ENCODE assay signal across 15 cellular contexts in the genomic region with DNA sequence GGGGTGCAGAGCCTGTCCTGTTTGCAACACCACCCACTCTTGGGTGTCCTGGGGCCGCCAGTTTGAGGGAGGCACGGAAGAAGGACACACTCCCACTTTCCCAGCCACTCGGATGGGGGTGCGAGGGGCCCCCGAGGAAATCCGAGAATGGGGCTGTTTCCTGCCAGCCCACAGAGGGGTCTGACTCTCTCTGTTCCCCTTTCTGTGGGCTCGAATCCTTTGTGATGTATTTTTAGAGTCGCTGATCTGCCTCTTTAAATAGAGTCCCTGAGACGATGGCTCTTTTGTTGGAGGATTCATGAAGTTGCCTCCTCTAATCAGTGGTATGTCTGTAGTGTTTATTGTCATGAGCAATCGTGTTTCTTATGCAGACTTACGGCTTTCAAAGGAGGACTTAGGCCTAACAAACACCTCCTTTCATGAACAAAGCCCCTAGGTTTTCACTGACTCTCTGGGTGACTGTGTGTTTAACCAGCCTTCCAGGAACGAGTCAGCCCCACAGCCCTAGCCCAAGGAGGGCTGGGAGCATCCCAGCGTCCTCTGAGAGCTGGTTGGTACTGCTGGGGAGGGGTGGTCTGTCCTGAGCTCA. TPM values are rescaled to one million over a fixed set of nuclear protein-coding genes. Genes with fewer than 3 reads are reported as not detected.
DNase-seq lines count a peak whose midpoint lies in the region; ATAC-seq and TF ChIP-seq lines count a peak whose summit lies in the region.
"Had no signal": no experiment of that assay in that cellular context is flagged by ENCODE, and none has a peak within 500 bp of the region (broad histone marks: within the 10 kb centered on the region; RNA-seq: fewer than 3 reads in every experiment).

No MANE protein-coding gene starts in this region.

- intact Hi-C loops in right cardiac atrium (cut with DNase I) (loop anchor here in 1 of 4 donors (10.0 kb wide), 2 partner anchors 88 to 328 kb away; no protein-coding TSS in a partner anchor), left cardiac atrium (cut with DNase I) (loop anchor here (10.0 kb wide), 2 partner anchors 68 to 328 kb away; a partner anchor contains a TSS)

- H3K4me3 ChIP-seq in right cardiac atrium (ENCODE audit: low read length) (no peak overlapping the region), iPS-18c (ENCODE audit: insufficient read depth, low read depth, low read length) (peak overlapping the region; percentile 49; the same call in 1 of the 2 replicates)
- H3K4me3 ChIP-seq: GM23248, tibial artery had no signal

- H3K36me3 Mint-ChIP-seq in type B pancreatic cell, result peaks cover 10% of the 10 kb centered on the region

- WGBS in right cardiac atrium, result 50% methylated on average over 13 of the region's 13 CpGs

- no peaks in the 10 kb centered on the region for H3K27me3 ChIP-seq in right cardiac atrium (ENCODE audit: control insufficient read depth, insufficient read depth)
- H3K27me3 ChIP-seq: tibial artery had no signal

- H3K27ac Mint-ChIP-seq in type B pancreatic cell, result peak overlapping the region; percentile 22
- H3K27ac Mint-ChIP-seq: activated CD8-positive, alpha-beta T cell treated with anti-CD3 and anti-CD28 coated beads for 36 hours; activated naive CD8-positive, alpha-beta T cell had no signal

- H3K27ac ChIP-seq in right cardiac atrium (ENCODE audit: low read length), result no peak overlapping the region
- H3K27ac ChIP-seq: GM23248, tibial artery had no signal

- peaks cover 43% of the 10 kb centered on the region for H3K4me1 Mint-ChIP-seq in type B pancreatic cell (ENCODE audit: unreplicated experiment)

- peak in 2 of 3 donors; percentile 20 to 42 for DNase-seq in right cardiac atrium
- no peak for DNase-seq in left cardiac atrium
- DNase-seq in RPMI8226, result peak; percentile 32
- no peak for DNase-seq in type B pancreatic cell (ENCODE audit: extremely low spot score, unreplicated experiment)
- no peak for DNase-seq in SW480 (ENCODE audit: low spot score)
- no peak for DNase-seq in central memory CD4-positive, alpha-beta T cell
- DNase-seq in amygdala (lab: John Stamatoyannopoulos, UW), result no peak
- DNase-seq: activated CD8-positive, alpha-beta T cell treated with anti-CD3 and anti-CD28 coated beads for 36 hours; GM23248; tibial artery had no signal

- H3K4me1 ChIP-seq in right cardiac atrium (ENCODE audit: control insufficient read depth, insufficient read depth, low read length), result no peaks in the 10 kb centered on the region
- H3K4me1 ChIP-seq: tibial artery had no signal

- H3K9me3 ChIP-seq in right cardiac atrium (ENCODE audit: control insufficient read depth, low read length) (no peaks in the 10 kb centered on the region), iPS-18c (ENCODE audit: control insufficient read depth, insufficient read depth, low read length) (no peaks in the 10 kb centered on the region)
- H3K9me3 ChIP-seq: tibial artery had no signal

- peak overlapping the region; percentile 2 for H3K4me3 Mint-ChIP-seq in type B pancreatic cell
- H3K4me3 Mint-ChIP-seq: activated CD8-positive, alpha-beta T cell treated with anti-CD3 and anti-CD28 coated beads for 36 hours; activated naive CD8-positive, alpha-beta T cell had no signal

- TF ChIP-seq CTCF in type B pancreatic cell (conservative IDR thresholded peaks at IDR 0.05), result no peak

- no peak for ATAC-seq in right cardiac atrium
- ATAC-seq in left cardiac atrium, result no peak
- ATAC-seq: activated CD8-positive, alpha-beta T cell treated with anti-CD3 and anti-CD28 coated beads for 36 hours; sciatic nerve had no signal

- H3K27me3 Mint-ChIP-seq in type B pancreatic cell, result no peaks in the 10 kb centered on the region
- H3K27me3 Mint-ChIP-seq: activated CD8-positive, alpha-beta T cell treated with anti-CD3 and anti-CD28 coated beads for 36 hours; activated naive CD8-positive, alpha-beta T cell had no signal

- H3K9me3 Mint-ChIP-seq in type B pancreatic cell, result no peaks in the 10 kb centered on the region
- H3K9me3 Mint-ChIP-seq: activated CD8-positive, alpha-beta T cell treated with anti-CD3 and anti-CD28 coated beads for 36 hours had no signal

RNA-seq across cellular contexts. Expression of a gene that starts 29.1 kb away (rescaled TPM):
- not detected for total RNA-seq in right cardiac atrium
- 0.09 TPM for polyA plus RNA-seq in right cardiac atrium
- total RNA-seq in left cardiac atrium, result not detected
- total RNA-seq in type B pancreatic cell (ENCODE audit: low replicate concordance), result 1.3 and 4.9 TPM in 2 replicates
- total RNA-seq: activated CD8-positive, alpha-beta T cell treated with anti-CD3 and anti-CD28 coated beads for 36 hours; dermis microvascular lymphatic vessel endothelial cell; GM23248; lung microvascular endothelial cell; sciatic nerve had no signal
- polyA plus RNA-seq: GM23248 had no signal

RNA-seq across cellular contexts. Expression of a gene that starts 55.5 kb away (rescaled TPM):
- total RNA-seq in right cardiac atrium, result 10 to 100 TPM; 10.9 to 13.5 (median 12.6) TPM
- polyA plus RNA-seq in right cardiac atrium, result 6.7 TPM
- 10 to 100 TPM in 1 of 2 donors, 1 to 10 TPM in 1; 9.2 to 10.4 TPM for total RNA-seq in left cardiac atrium
- total RNA-seq in type B pancreatic cell (ENCODE audit: low replicate concordance), result 12.9 and 30.4 TPM in 2 replicates

Comparison
In these comparisons a context has a peak if more than half of its experiments do, and no peak if none do; other contexts are left out.
1. DNase-seq: peak in right cardiac atrium (2 of 3) and RPMI8226 (single experiment); none in left cardiac atrium (single experiment), type B pancreatic cell (single experiment), SW480 (single experiment), central memory CD4-positive, alpha-beta T cell (single experiment) and amygdala (0 of 56).